Comparison of ENCODE assay signal across 17 cellular contexts in the genomic region with DNA sequence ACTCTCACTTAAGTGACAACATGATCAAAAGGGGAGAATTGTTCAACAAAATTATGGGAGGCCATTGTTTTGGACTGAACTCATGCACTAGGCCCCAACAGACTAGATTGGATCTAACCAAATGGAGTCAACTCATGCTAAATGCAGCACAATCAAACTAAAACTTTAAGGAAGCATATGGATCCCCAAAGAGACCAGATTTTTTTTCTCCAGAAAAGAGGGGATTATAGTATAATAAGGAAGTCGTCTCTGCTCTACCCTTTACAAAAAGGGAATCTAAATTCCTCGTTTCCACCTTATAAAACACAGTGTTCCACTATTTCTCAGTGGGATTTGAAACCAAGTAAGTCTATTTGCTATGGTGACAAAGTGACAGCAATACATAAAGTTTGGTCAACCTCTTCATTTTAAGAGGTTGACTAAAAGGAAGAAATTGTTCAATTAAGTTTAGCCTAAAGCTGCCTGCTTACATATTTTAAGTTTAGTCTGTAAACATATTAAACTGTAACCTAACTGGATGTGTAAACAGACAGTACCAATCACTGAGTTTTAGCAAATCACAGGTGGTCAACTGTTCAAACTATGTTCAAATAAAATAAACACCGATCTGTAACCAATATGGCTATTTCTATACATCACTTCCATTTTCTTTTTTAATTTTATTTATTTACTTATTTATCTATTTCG. TPM values are rescaled to one million over a fixed set of nuclear protein-coding genes. Genes with fewer than 3 reads are reported as not detected.
A peak's percentile ranks its signal among the peaks of the same experiment; 100 is the strongest.
DNase-seq lines count a peak whose midpoint lies in the region; ATAC-seq and TF ChIP-seq lines count a peak whose summit lies in the region.
"Had no signal": no experiment of that assay in that cellular context is flagged by ENCODE, and none has a peak within 500 bp of the region (broad histone marks: within the 10 kb centered on the region; RNA-seq: fewer than 3 reads in every experiment).

No MANE protein-coding gene starts in this region.

- CTCF ChIA-PET in HCT116 (lab: Charles Lee) = no interaction called here
- CTCF ChIA-PET in RWPE1 (lab: Yijun Ruan, JAX) = no interaction called here

- no TSS peak for BruUV-seq in HCT116 (replicated peaks; lab: Mats Ljungman, UMichigan)

- H3K4me1 ChIP-seq in HCT116 (ENCODE audit: control insufficient read depth in 1 of 2, insufficient read depth in 2 of 2, low read length in 2 of 2) = peaks cover 30 to 62% of the 10 kb centered on the region in 2 experiments
- H3K4me1 ChIP-seq in esophagus squamous epithelium = peaks cover 6 to 25% (median 7%) of the 10 kb centered on the region in 3 donors
- peaks cover 13% of the 10 kb centered on the region for H3K4me1 ChIP-seq in hepatocyte (ENCODE audit: insufficient read depth)
- H3K4me1 ChIP-seq in endodermal cell (ENCODE audit: control insufficient read depth, insufficient read depth, low read length) = no peaks in the 10 kb centered on the region

- H3K79me2 ChIP-seq in HCT116 (ENCODE audit: insufficient read depth, low read length) = no peaks in the 10 kb centered on the region
- no peaks in the 10 kb centered on the region for H3K79me2 ChIP-seq in hepatocyte

- no peaks in the 10 kb centered on the region for H3K36me3 ChIP-seq in HCT116 (ENCODE audit: control insufficient read depth in 1 of 2, insufficient read depth in 2 of 2, low read length in 2 of 2)
- H3K36me3 ChIP-seq in esophagus squamous epithelium = no peaks in the 10 kb centered on the region
- H3K36me3 ChIP-seq in hepatocyte (replicated peaks; ENCODE audit: insufficient read depth, low read depth) = no peaks in the 10 kb centered on the region
- H3K36me3 ChIP-seq in endodermal cell (ENCODE audit: control insufficient read depth, insufficient read depth, low read length) = no peaks in the 10 kb centered on the region
- H3K36me3 ChIP-seq: BLaER1 treated with 17β-estradiol and CSF1 and Interleukin-3, amounts not matched to agents 10 nM and 100 nM; Peyer's patch had no signal

- H3K4me3 ChIP-seq in HCT116 (replicated peaks in 1 of 2; ENCODE audit: low read depth in 1 of 2, low read length in 2 of 2) = no peak overlapping the region
- H3K4me3 ChIP-seq in esophagus squamous epithelium = no peak overlapping the region
- H3K4me3 ChIP-seq in hepatocyte = no peak overlapping the region
- no peak overlapping the region for H3K4me3 ChIP-seq in endodermal cell (ENCODE audit: low read length)
- H3K4me3 ChIP-seq: Peyer's patch had no signal

- TF ChIP-seq RAD21 in HCT116 (IDR thresholded peaks at IDR 0.05; ENCODE audit: low read depth) = no peak

- TF ChIP-seq POLR2A in HCT116 (IDR thresholded peaks at IDR 0.05; ENCODE audit: borderline replicate concordance, extremely low read depth, insufficient read depth, insufficient read length) (no peak), esophagus squamous epithelium (IDR thresholded peaks at IDR 0.05) (no peak)

- H2AFZ ChIP-seq in HCT116 (ENCODE audit: low read depth, low read length, poor library complexity, severe bottlenecking) (peak overlapping the region; percentile 59), hepatocyte (no peak overlapping the region)

- POLR2A ChIA-PET in HCT116 (lab: Charles Lee) (interaction anchor here (0.7 to 3.4 kb wide), 5 partner anchors 41 to 114 kb away, joined by 3 to 19 read pairs (median 3); a partner anchor contains a TSS), RWPE1 (lab: Yijun Ruan, JAX; ENCODE audit: low non-redundant PET) (no interaction called here)

- H3K4me1 Mint-ChIP-seq in endodermal cell = peaks cover 9% of the 10 kb centered on the region

- H3K4me2 ChIP-seq in HCT116 (ENCODE audit: low read length) = peak overlapping the region; percentile 55
- H3K4me2 ChIP-seq in hepatocyte = no peak overlapping the region

- no peak overlapping the region for H3K4me3 Mint-ChIP-seq in endodermal cell

- H3K9me3 ChIP-seq in HCT116 (ENCODE audit: control insufficient read depth in 1 of 2, insufficient read depth in 1 of 2, low read depth in 1 of 2, low read length in 2 of 2) (no peaks in the 10 kb centered on the region; a peak in 1 of 4 replicates), esophagus squamous epithelium (no peaks in the 10 kb centered on the region), hepatocyte (ENCODE audit: low read depth) (no peaks in the 10 kb centered on the region), endodermal cell (ENCODE audit: control insufficient read depth, low read length) (no peaks in the 10 kb centered on the region)
- H3K9me3 ChIP-seq: BLaER1 treated with 17β-estradiol and CSF1 and Interleukin-3, amounts not matched to agents 10 nM and 100 nM; Peyer's patch had no signal

- H3K27me3 ChIP-seq in HCT116 (ENCODE audit: insufficient read depth, low read length) = no peaks in the 10 kb centered on the region
- H3K27me3 ChIP-seq in esophagus squamous epithelium = no peaks in the 10 kb centered on the region
- no peaks in the 10 kb centered on the region for H3K27me3 ChIP-seq in hepatocyte
- H3K27me3 ChIP-seq in endodermal cell (ENCODE audit: control insufficient read depth, insufficient read depth, low read length, poor library complexity, severe bottlenecking) = no peaks in the 10 kb centered on the region
- H3K27me3 ChIP-seq: BLaER1 treated with 17β-estradiol and CSF1 and Interleukin-3, amounts not matched to agents 10 nM and 100 nM; Peyer's patch had no signal

- H4K20me1 ChIP-seq in HCT116 (ENCODE audit: insufficient read depth) (no peaks in the 10 kb centered on the region), hepatocyte (ENCODE audit: insufficient read depth, poor library complexity, severe bottlenecking) (no peaks in the 10 kb centered on the region)
- H4K20me1 ChIP-seq: BLaER1 treated with 17β-estradiol and CSF1 and Interleukin-3, amounts not matched to agents 10 nM and 100 nM had no signal

- TF ChIP-seq CTCF in C4-2B (conservative IDR thresholded peaks at IDR 0.05) (no peak), HCT116 (IDR thresholded peaks at IDR 0.05 in 2 of 3, conservative IDR thresholded peaks at IDR 0.05 in 1 of 3; ENCODE audit: borderline replicate concordance in 1 of 3, insufficient read depth in 1 of 3, low read depth in 2 of 3, low read length in 2 of 3) (no peak), RWPE1 (conservative IDR thresholded peaks at IDR 0.05; ENCODE audit: low read depth) (no peak), esophagus squamous epithelium (IDR thresholded peaks at IDR 0.05) (no peak), hepatocyte (IDR thresholded peaks at IDR 0.05; ENCODE audit: poor library complexity) (no peak), endodermal cell (conservative IDR thresholded peaks at IDR 0.05) (no peak)

- H3K27me3 Mint-ChIP-seq in endodermal cell (ENCODE audit: insufficient read depth) = no peaks in the 10 kb centered on the region

- DNase-seq in HCT116 (ENCODE audit: low read depth, low spot score) = no peak
- DNase-seq in RWPE1 (ENCODE audit: low spot score) = no peak
- no peak for DNase-seq in esophagus squamous epithelium (lab: John Stamatoyannopoulos, UW)
- DNase-seq in T-helper 2 cell = no peak
- no peak for DNase-seq in hepatocyte (ENCODE audit: low spot score)
- no peak for DNase-seq in endodermal cell
- DNase-seq: GOT3, HCEC 1CT, NCI-H1092, NCI-H1436, NCI-H187 treated with DMSO at 0.1 percent for 48 hours, NCI-H2227 treated with DMSO at 0.1 percent for 48 hours, NCI-H510A, Peyer's patch had no signal

- no peak overlapping the region for H3K27ac Mint-ChIP-seq in endodermal cell

- ATAC-seq in HCT116 (no peak), GM18858 (IDR thresholded peaks at IDR 0.05; ENCODE audit: unreplicated experiment) (no peak)

- 68 to 86% methylated on average over 4 of the region's 4 CpGs for WGBS in esophagus squamous epithelium, 2 donors
- 83% methylated on average over 4 of the region's 4 CpGs for WGBS in hepatocyte (ENCODE audit: low lambda C conversion rate, missing lambda C conversion rate)
- WGBS in endodermal cell (ENCODE audit: insufficient coverage in 1 of 2, insufficient read length in 1 of 2), 2 experiments = 95 to 100% methylated on average over 1 to 4 of the region's 4 CpGs

- peak overlapping the region; percentile 70 for H3K27ac ChIP-seq in C4-2B
- peak overlapping the region; percentile 92 for H3K27ac ChIP-seq in HCT116 (ENCODE audit: low read depth, low read length)
- peak overlapping the region; percentile 90 for H3K27ac ChIP-seq in RWPE1
- peak overlapping the region in 3 of 4 donors; percentile 65 to 74 (median 68) for H3K27ac ChIP-seq in esophagus squamous epithelium
- no peak overlapping the region for H3K27ac ChIP-seq in hepatocyte
- no peak overlapping the region for H3K27ac ChIP-seq in endodermal cell (ENCODE audit: low read depth, low read length)

- peaks cover 3% of the 10 kb centered on the region for H3K9me3 Mint-ChIP-seq in endodermal cell

- H3K36me3 Mint-ChIP-seq in endodermal cell (ENCODE audit: low read depth) = no peaks in the 10 kb centered on the region

- H3K9me2 ChIP-seq in HCT116 (ENCODE audit: insufficient read depth) (no peaks in the 10 kb centered on the region), hepatocyte (replicated peaks; ENCODE audit: insufficient read depth) (no peaks in the 10 kb centered on the region)

- H3K9ac ChIP-seq in HCT116 (ENCODE audit: low read length) (no peak overlapping the region), endodermal cell (ENCODE audit: extremely low read depth, low read length, poor library complexity, severe bottlenecking) (no peak overlapping the region)

- intact Hi-C loops in HCT116 (cut with micrococcal nuclease) (loop anchor here (2.0 kb wide), 2 partner anchors 39 to 77 kb away; no protein-coding TSS in a partner anchor), esophagus squamous epithelium (cut with DNase I) (no loop called here)

- RAD21 ChIA-PET in HCT116 (lab: Charles Lee; ENCODE audit: low non-redundant PET in 1 of 2, low total read pairs in 2 of 2, uncharacterized antibody in 2 of 2, unreplicated experiment in 2 of 2) = no interaction called here

TF ChIP-seq in HCT116, 20 proteins besides CTCF, POLR2A, EP300 and RAD21 (continues in another document):
- TF ChIP-seq EZH2 (IDR thresholded peaks at IDR 0.05) (no peak), EGR1 (IDR thresholded peaks at IDR 0.05; ENCODE audit: low read depth) (no peak)

RNA-seq across cellular contexts. Expression of a gene that starts 40.9 kb away (rescaled TPM):
- total RNA-seq in HCT116 (2021; ENCODE audit: unreplicated experiment) (444 TPM), esophagus squamous epithelium (100 to 1,000 TPM in 2 of 4 donors, 10 to 100 TPM in 2; 81.8 to 272 (median 121) TPM), hepatocyte (202 and 252 TPM in 2 replicates), endodermal cell (100 to 1,000 TPM; 171 to 267 TPM)
- 132 and 245 TPM in 2 replicates for polyA plus RNA-seq in HCT116 (2012)
- 379 and 465 TPM in 2 replicates for polyA plus RNA-seq in hepatocyte
- polyA plus RNA-seq in endodermal cell (2013, experiment 1 of 2) = 270 TPM
- polyA plus RNA-seq in endodermal cell (2013, experiment 2 of 2) = 200 TPM

Comparison
In these comparisons a context has a peak if more than half of its experiments do, and no peak if none do; other contexts are left out.
1. H3K27ac ChIP-seq: peak in C4-2B (single experiment), HCT116 (single experiment), RWPE1 (single experiment) and esophagus squamous epithelium (3 of 4); none in hepatocyte (single experiment) and endodermal cell (single experiment).